ENCODE assay signal across 35 cellular contexts in genomic region chr16:804193-805048, GRCh38. TPM values are rescaled to one million over a fixed set of nuclear protein-coding genes. Genes with fewer than 3 reads are reported as not detected.
DNase-seq lines count a peak whose midpoint lies in the region; ATAC-seq and TF ChIP-seq lines count a peak whose summit lies in the region.
"Had no signal": no experiment of that assay in that cellular context is flagged by ENCODE, and none has a peak within 500 bp of the region (broad histone marks: within the 10 kb centered on the region; RNA-seq: fewer than 3 reads in every experiment).

No MANE protein-coding gene starts in this region.

- H2BK5ac ChIP-seq in mesenchymal stem cell (ENCODE audit: low read depth, low read length, poor library complexity, severe bottlenecking): no peak overlapping the region

- no peak overlapping the region for H3K27ac Mint-ChIP-seq in natural killer cell
- H3K27ac Mint-ChIP-seq in natural killer cell treated with Interleukin-12 subunit alpha and Interleukin-12 subunit beta and Interleukin-15 and Interleukin-18, amount 100 ng/mL, for 72 hours: no peak overlapping the region
- H3K27ac Mint-ChIP-seq: dendritic cell treated with granulocyte-macrophage colony-stimulating factor and Interleukin-4, amounts not matched to agents 40 ng/mL and 50 ng/mL, for 4 days; H9 had no signal

- H3K27me3 ChIP-seq in mesenchymal stem cell (ENCODE audit: control insufficient read depth in 1 of 2, insufficient read depth in 1 of 2, low read length in 2 of 2): peaks cover 38 to 40% of the 10 kb centered on the region in 2 experiments

- no peak overlapping the region for H3K23ac ChIP-seq in mesenchymal stem cell (ENCODE audit: low read length in 2 of 2)

- no peaks in the 10 kb centered on the region for H3K36me3 Mint-ChIP-seq in natural killer cell
- no peaks in the 10 kb centered on the region for H3K36me3 Mint-ChIP-seq in natural killer cell treated with Interleukin-12 subunit alpha and Interleukin-12 subunit beta and Interleukin-15 and Interleukin-18, amount 100 ng/mL, for 72 hours
- H3K36me3 Mint-ChIP-seq: naive B cell had no signal

- peaks cover 6% of the 10 kb centered on the region for H3K79me1 ChIP-seq in mesenchymal stem cell (replicated peaks; ENCODE audit: low read length, poor library complexity, severe bottlenecking)

- H3K27ac ChIP-seq in mesenchymal stem cell (ENCODE audit: low read length, poor library complexity, severe bottlenecking): no peak overlapping the region
- H3K27ac ChIP-seq: 22Rv1; BLaER1 treated with 17β-estradiol and CSF1 and Interleukin-3, amounts not matched to agents 10 nM and 100 nM; left ventricle myocardium inferior; Peyer's patch; sigmoid colon; upper lobe of right lung; WERI-Rb-1 had no signal

- no peaks in the 10 kb centered on the region for H3K9me3 Mint-ChIP-seq in natural killer cell
- no peaks in the 10 kb centered on the region for H3K9me3 Mint-ChIP-seq in natural killer cell treated with Interleukin-12 subunit alpha and Interleukin-12 subunit beta and Interleukin-15 and Interleukin-18, amount 100 ng/mL, for 72 hours
- H3K9me3 Mint-ChIP-seq: central memory CD8-positive, alpha-beta T cell; dendritic cell treated with granulocyte-macrophage colony-stimulating factor and Interleukin-4, amounts not matched to agents 40 ng/mL and 50 ng/mL, for 4 days; naive B cell had no signal

- TF ChIP-seq CTCF in natural killer cell (IDR thresholded peaks at IDR 0.05): no peak

- no peak overlapping the region for H3K14ac ChIP-seq in mesenchymal stem cell (ENCODE audit: low read length in 2 of 2)

- H4K8ac ChIP-seq in mesenchymal stem cell (ENCODE audit: low read length): no peak overlapping the region

- no peak overlapping the region for H2BK120ac ChIP-seq in mesenchymal stem cell (ENCODE audit: low read depth, low read length)

- H3K9ac ChIP-seq in mesenchymal stem cell (ENCODE audit: low read length): no peak overlapping the region
- H3K9ac ChIP-seq: BLaER1 treated with 17β-estradiol and CSF1 and Interleukin-3, amounts not matched to agents 10 nM and 100 nM had no signal

- H3K18ac ChIP-seq in mesenchymal stem cell (ENCODE audit: low read depth in 1 of 2, low read length in 2 of 2): no peak overlapping the region

- ATAC-seq in natural killer cell: no peak
- no peak for ATAC-seq in natural killer cell treated with Interleukin-12 subunit alpha and Interleukin-12 subunit beta and Interleukin-15 and Interleukin-18, amount 100 ng/mL, for 72 hours
- ATAC-seq: upper lobe of right lung had no signal

- H3K4me1 Mint-ChIP-seq in natural killer cell: peaks cover 11 to 12% of the 10 kb centered on the region in 2 donors
- H3K4me1 Mint-ChIP-seq in natural killer cell treated with Interleukin-12 subunit alpha and Interleukin-12 subunit beta and Interleukin-15 and Interleukin-18, amount 100 ng/mL, for 72 hours (ENCODE audit: low read depth in 2 of 2): peaks cover 5 to 8% of the 10 kb centered on the region in 2 donors

- no peaks in the 10 kb centered on the region for H3K9me3 ChIP-seq in mesenchymal stem cell (ENCODE audit: control insufficient read depth, low read length)
- H3K9me3 ChIP-seq: left ventricle myocardium inferior, Peyer's patch, sigmoid colon, upper lobe of right lung had no signal

- H3K4me3 Mint-ChIP-seq in natural killer cell: peak overlapping the region; percentile 37
- H3K4me3 Mint-ChIP-seq in natural killer cell treated with Interleukin-12 subunit alpha and Interleukin-12 subunit beta and Interleukin-15 and Interleukin-18, amount 100 ng/mL, for 72 hours: no peak overlapping the region
- H3K4me3 Mint-ChIP-seq: central memory CD8-positive, alpha-beta T cell; dendritic cell treated with granulocyte-macrophage colony-stimulating factor and Interleukin-4, amounts not matched to agents 40 ng/mL and 50 ng/mL, for 4 days; H9 had no signal

- no peak overlapping the region for H3K4ac ChIP-seq in mesenchymal stem cell (ENCODE audit: low read depth in 1 of 2, low read length in 2 of 2)

- no peak overlapping the region for H3K4me2 ChIP-seq in mesenchymal stem cell (ENCODE audit: low read length, poor library complexity, severe bottlenecking)

- intact Hi-C loops in natural killer cell (cut with micrococcal nuclease): no loop called here

- 84% methylated on average over 33 of the region's 33 CpGs for WGBS in mesenchymal stem cell

- H2AFZ ChIP-seq in mesenchymal stem cell (ENCODE audit: low read depth, low read length): no peak overlapping the region

- DNase-seq in DMS 273 (lab: John Stamatoyannopoulos, UW; ENCODE audit: unreplicated experiment) (peak; percentile 49), DMS 273 treated with DMSO at 0.1 percent for 48 hours (lab: John Stamatoyannopoulos, UW) (no peak), natural killer cell (no peak), mesenchymal stem cell (no peak), NCI-H1930 (lab: John Stamatoyannopoulos, UW) (no peak), glomerular visceral epithelial cell (ENCODE audit: extremely low spot score) (no peak), H4 (ENCODE audit: low spot score) (no peak)
- DNase-seq in natural killer cell treated with Interleukin-12 subunit alpha and Interleukin-12 subunit beta and Interleukin-15 and Interleukin-18, amount 100 ng/mL, for 72 hours (ENCODE audit: low spot score): no peak
- DNase-seq: activated CD4-positive, alpha-beta T cell treated with anti-CD3 and anti-CD28 coated beads for 4 hours; activated CD8-positive, alpha-beta memory T cell treated with anti-CD3 and anti-CD28 coated beads for 24 hours; erythroblast; H9; head of caudate nucleus; islet precursor cell; KBM-7; left ventricle myocardium inferior; naive B cell; NCI-H1105; NCI-H187; NCI-H2227 treated with DMSO at 0.1 percent for 48 hours; NCI-H526; Peyer's patch; SHP77; sigmoid colon; stimulated activated CD4-positive, alpha-beta T cell treated with anti-CD3 and anti-CD28 coated beads, Interleukin-4, amount 100 ng/mL, for 1 hour; T1000; upper lobe of right lung; WERI-Rb-1 had no signal

- H3K36me3 ChIP-seq in mesenchymal stem cell (ENCODE audit: control insufficient read depth in 1 of 2, insufficient read depth in 2 of 2, low read depth in 1 of 2, low read length in 2 of 2): peaks cover 0 to 9% of the 10 kb centered on the region in 2 experiments
- H3K36me3 ChIP-seq: BLaER1 treated with 17β-estradiol and CSF1 and Interleukin-3, amounts not matched to agents 10 nM and 100 nM; left ventricle myocardium inferior; Peyer's patch; sigmoid colon; upper lobe of right lung; WERI-Rb-1 had no signal

- H3K4me1 ChIP-seq in mesenchymal stem cell (ENCODE audit: control insufficient read depth, insufficient read depth, low read depth, low read length): peaks cover 22% of the 10 kb centered on the region
- H3K4me1 ChIP-seq: upper lobe of right lung had no signal

- H2BK15ac ChIP-seq in mesenchymal stem cell (ENCODE audit: low read depth, poor library complexity, severe bottlenecking): no peak overlapping the region

- no peak overlapping the region for H2AK5ac ChIP-seq in mesenchymal stem cell (ENCODE audit: low read length, severe bottlenecking)

- H2BK12ac ChIP-seq in mesenchymal stem cell (ENCODE audit: low read length in 2 of 2): no peak overlapping the region

- peak overlapping the region; percentile 53 for H4K91ac ChIP-seq in mesenchymal stem cell (ENCODE audit: low read length)

- H3K27me3 Mint-ChIP-seq in natural killer cell (ENCODE audit: low read depth in 2 of 2): no peaks in the 10 kb centered on the region
- H3K27me3 Mint-ChIP-seq in natural killer cell treated with Interleukin-12 subunit alpha and Interleukin-12 subunit beta and Interleukin-15 and Interleukin-18, amount 100 ng/mL, for 72 hours: no peaks in the 10 kb centered on the region

- no peak overlapping the region for H3K4me3 ChIP-seq in mesenchymal stem cell (ENCODE audit: insufficient read depth in 1 of 2, low read depth in 1 of 2, low read length in 2 of 2)
- H3K4me3 ChIP-seq: BLaER1 treated with 17β-estradiol and CSF1 and Interleukin-3, amounts not matched to agents 10 nM and 100 nM; left ventricle myocardium inferior; Peyer's patch; sigmoid colon; upper lobe of right lung had no signal

RNA-seq across cellular contexts. Expression of gene GNG13, which starts 3.9 kb away (rescaled TPM):
- not detected for total RNA-seq in natural killer cell
- total RNA-seq in natural killer cell treated with Interleukin-12 subunit alpha and Interleukin-12 subunit beta and Interleukin-15 and Interleukin-18, amount 100 ng/mL, for 72 hours: not detected
- polyA plus RNA-seq in mesenchymal stem cell (2013, experiment 1 of 2): not detected
- polyA plus RNA-seq in mesenchymal stem cell (2013, experiment 2 of 2): not detected
- not detected in 2 replicates for total RNA-seq in H4 (2014; rRNA removed; shearing (Covaris generic))
- total RNA-seq: H9, left ventricle myocardium inferior, MCF 10A, omental fat pad, pulmonary artery endothelial cell, sigmoid colon, upper lobe of right lung had no signal

RNA-seq across cellular contexts. Expression of gene CHTF18, which starts 16.0 kb away (rescaled TPM):
- 10 to 100 TPM; 26.7 to 52.4 (median 40.5) TPM for total RNA-seq in natural killer cell
- 100 to 1,000 TPM in 1 of 2 donors, 10 to 100 TPM in 1; 70.7 to 210 TPM for total RNA-seq in natural killer cell treated with Interleukin-12 subunit alpha and Interleukin-12 subunit beta and Interleukin-15 and Interleukin-18, amount 100 ng/mL, for 72 hours
- polyA plus RNA-seq in mesenchymal stem cell (2013, experiment 1 of 2): 6.2 TPM
- polyA plus RNA-seq in mesenchymal stem cell (2013, experiment 2 of 2): 6.0 TPM
- total RNA-seq in H4 (2014; rRNA removed; shearing (Covaris generic)): 6.1 and 7.9 TPM in 2 replicates

RNA-seq across cellular contexts. Expression of gene RPUSD1, which starts 16.2 kb away (rescaled TPM):
- 10 to 100 TPM; 20.8 to 31.7 (median 29.6) TPM for total RNA-seq in natural killer cell
- 10 to 100 TPM; 38.2 to 79.3 TPM for total RNA-seq in natural killer cell treated with Interleukin-12 subunit alpha and Interleukin-12 subunit beta and Interleukin-15 and Interleukin-18, amount 100 ng/mL, for 72 hours
- polyA plus RNA-seq in mesenchymal stem cell (2013, experiment 1 of 2): 20.2 TPM
- polyA plus RNA-seq in mesenchymal stem cell (2013, experiment 2 of 2): 20.1 TPM
- 18.6 and 19.6 TPM in 2 replicates for total RNA-seq in H4 (2014; rRNA removed; shearing (Covaris generic))

RNA-seq across cellular contexts. Expression of gene MSLN, which starts 43.9 kb away (rescaled TPM):
- total RNA-seq in natural killer cell: not detected
- total RNA-seq in natural killer cell treated with Interleukin-12 subunit alpha and Interleukin-12 subunit beta and Interleukin-15 and Interleukin-18, amount 100 ng/mL, for 72 hours: not detected
- polyA plus RNA-seq in mesenchymal stem cell (2013, experiment 1 of 2): not detected
- polyA plus RNA-seq in mesenchymal stem cell (2013, experiment 2 of 2): not detected
- total RNA-seq in H4 (2014; rRNA removed; shearing (Covaris generic)): not detected in 2 replicates
- total RNA-seq: pulmonary artery endothelial cell had no signal
